ENCODE assay signal across 35 cellular contexts in genomic region chr17:13181683-13182082, GRCh38.
"Had no signal": no experiment of that assay in that cellular context is flagged by ENCODE, and none has a peak within 500 bp of the region (broad histone marks: within the 10 kb centered on the region; RNA-seq: fewer than 3 reads in every experiment).

No MANE protein-coding gene starts in this region.

- H3K27ac ChIP-seq: ascending aorta, breast epithelium, cardiac muscle cell, coronary artery, epithelial cell of prostate, esophagus squamous epithelium, gastroesophageal sphincter had no signal

- DNase-seq: activated CD4-positive, alpha-beta memory T cell treated with anti-CD3 and anti-CD28 coated beads for 36 hours; activated CD4-positive, alpha-beta T cell treated with anti-CD3 and anti-CD28 coated beads for 36 hours; activated CD4-positive, alpha-beta T cell treated with anti-CD3 and anti-CD28 coated beads, Interleukin-2, amount 10 ng/mL, durations not matched to agents 24 days and 14 days; activated CD4-positive, CD25-positive, alpha-beta regulatory T cell; activated CD4-positive, CD25-positive, alpha-beta regulatory T cell treated with anti-CD3 and anti-CD28 coated beads, Interleukin-2, amount 50 U/mL, for 72 hours; activated CD8-positive, alpha-beta memory T cell treated with anti-CD3 and anti-CD28 coated beads, Interleukin-2, amount 10 ng/mL, durations not matched to agents 7 days and 5 days; activated CD8-positive, alpha-beta memory T cell treated with anti-CD3 and anti-CD28 coated beads, Interleukin-2, amount 50 U/mL, for 4 hours; activated CD8-positive, alpha-beta T cell treated with anti-CD3 and anti-CD28 coated beads, Interleukin-2, amount 10 ng/mL, durations not matched to agents 7 days and 5 days; activated effector memory CD4-positive, alpha-beta T cell treated with anti-CD3 and anti-CD28 coated beads, Interleukin-2, amount 50 U/mL, for 16 hours; activated naive CD4-positive, alpha-beta T cell treated with anti-CD3 and anti-CD28 coated beads for 36 hours; activated naive CD8-positive, alpha-beta T cell treated with anti-CD3 and anti-CD28 coated beads, Interleukin-2, amount 10 ng/mL, durations not matched to agents 7 days and 5 days; activated T-cell treated with anti-CD3 and anti-CD28 coated beads, Interleukin-2, amount 50 U/mL, for 1 hour; activated T-cell treated with anti-CD3 and anti-CD28 coated beads, Interleukin-2, amount 50 U/mL, for 48 hours; central memory CD4-positive, alpha-beta T cell; cerebellar nuclear complex; dermis blood vessel endothelial cell; effector CD4-positive, alpha-beta T cell; esophagus squamous epithelium; foreskin melanocyte; T-helper 1 cell; T-helper 17 cell; T1000 had no signal

- H3K4me3 ChIP-seq: ascending aorta, breast epithelium, cardiac muscle cell, coronary artery, esophagus squamous epithelium, gastroesophageal sphincter had no signal

- H3K36me3 ChIP-seq: ascending aorta, breast epithelium, cardiac muscle cell, esophagus squamous epithelium, gastroesophageal sphincter had no signal

- H3K27ac Mint-ChIP-seq: activated CD4-positive, alpha-beta memory T cell treated with anti-CD3 and anti-CD28 coated beads for 36 hours; activated CD4-positive, alpha-beta T cell treated with anti-CD3 and anti-CD28 coated beads for 36 hours; activated CD4-positive, alpha-beta T cell treated with anti-CD3 and anti-CD28 coated beads, Interleukin-2, amount 10 ng/mL, durations not matched to agents 24 days and 14 days; activated CD8-positive, alpha-beta memory T cell treated with anti-CD3 and anti-CD28 coated beads, Interleukin-2, amount 10 ng/mL, durations not matched to agents 7 days and 5 days; activated CD8-positive, alpha-beta T cell treated with anti-CD3 and anti-CD28 coated beads, Interleukin-2, amount 10 ng/mL, durations not matched to agents 7 days and 5 days; activated naive CD4-positive, alpha-beta T cell treated with anti-CD3 and anti-CD28 coated beads for 36 hours; activated naive CD4-positive, alpha-beta T cell treated with anti-CD3 and anti-CD28 coated beads, Interleukin-2, amount 50 U/mL, for 72 hours; activated naive CD8-positive, alpha-beta T cell treated with anti-CD3 and anti-CD28 coated beads, Interleukin-2, amount 10 ng/mL, durations not matched to agents 7 days and 5 days; activated T-helper 1 cell treated with anti-CD3 and anti-CD28 coated beads, Interleukin-12 subunit alpha, Interleukin-12 subunit beta, Interleukin-2, Interleukin-4 antibody, amounts not matched to agents 30 ng/mL and 10 ng/mL and 1 ng/mL, durations not matched to agents 14 hours and 24 hours and 36 hours; activated T-helper 2 cell treated with anti-CD3 and anti-CD28 coated beads, Interferon-gamma antibody, Interleukin-2, Interleukin-4, amounts not matched to agents 10 μg/mL and 5 μg/mL and 100 μg/mL, durations not matched to agents 14 hours and 24 hours and 36 hours; brain; T-helper 17 cell; T-helper 2 cell treated with Interferon-gamma antibody and Interleukin-4, amounts not matched to agents 5 μg/mL and 100 μg/mL, for 36 hours had no signal

- ATAC-seq: activated CD4-positive, alpha-beta T cell treated with anti-CD3 and anti-CD28 coated beads for 36 hours; activated CD8-positive, alpha-beta memory T cell treated with anti-CD3 and anti-CD28 coated beads, Interleukin-2, amount 10 ng/mL, durations not matched to agents 7 days and 5 days; activated CD8-positive, alpha-beta T cell treated with anti-CD3 and anti-CD28 coated beads, Interleukin-2, amount 10 ng/mL, durations not matched to agents 7 days and 5 days; activated naive CD4-positive, alpha-beta T cell treated with anti-CD3 and anti-CD28 coated beads, Interleukin-2, amount 50 U/mL, for 72 hours; gastroesophageal sphincter; T-helper 17 cell had no signal

- H3K4me1 ChIP-seq: ascending aorta, breast epithelium, esophagus squamous epithelium, gastroesophageal sphincter had no signal

- H3K4me1 Mint-ChIP-seq: activated CD4-positive, alpha-beta T cell treated with anti-CD3 and anti-CD28 coated beads for 36 hours; activated CD4-positive, alpha-beta T cell treated with anti-CD3 and anti-CD28 coated beads, Interleukin-2, amount 10 ng/mL, durations not matched to agents 24 days and 14 days; activated CD8-positive, alpha-beta memory T cell treated with anti-CD3 and anti-CD28 coated beads, Interleukin-2, amount 10 ng/mL, durations not matched to agents 7 days and 5 days; activated naive CD8-positive, alpha-beta T cell treated with anti-CD3 and anti-CD28 coated beads, Interleukin-2, amount 10 ng/mL, durations not matched to agents 7 days and 5 days; brain; T-helper 17 cell had no signal

- H3K36me3 Mint-ChIP-seq: activated CD8-positive, alpha-beta memory T cell treated with anti-CD3 and anti-CD28 coated beads, Interleukin-2, amount 10 ng/mL, durations not matched to agents 7 days and 5 days; activated naive CD4-positive, alpha-beta T cell treated with anti-CD3 and anti-CD28 coated beads, Interleukin-2, amount 50 U/mL, for 72 hours; activated naive CD8-positive, alpha-beta T cell treated with anti-CD3 and anti-CD28 coated beads, Interleukin-2, amount 10 ng/mL, durations not matched to agents 7 days and 5 days; brain had no signal

- H3K9me3 ChIP-seq: ascending aorta, breast epithelium had no signal

- H3K9me3 Mint-ChIP-seq: activated CD4-positive, alpha-beta T cell treated with anti-CD3 and anti-CD28 coated beads, Interleukin-2, amount 10 ng/mL, durations not matched to agents 24 days and 14 days; activated T-helper 1 cell treated with anti-CD3 and anti-CD28 coated beads, Interleukin-12 subunit alpha, Interleukin-12 subunit beta, Interleukin-2, Interleukin-4 antibody, amounts not matched to agents 30 ng/mL and 10 ng/mL and 1 ng/mL, durations not matched to agents 14 hours and 24 hours and 36 hours had no signal

- H3K27me3 ChIP-seq: ascending aorta, breast epithelium, cardiac muscle cell, esophagus squamous epithelium, gastroesophageal sphincter had no signal

- FAIRE-seq: endometrium, endothelial cell of umbilical vein had no signal

- H3K4me3 Mint-ChIP-seq: activated CD4-positive, alpha-beta memory T cell treated with anti-CD3 and anti-CD28 coated beads for 36 hours; activated CD4-positive, alpha-beta T cell treated with anti-CD3 and anti-CD28 coated beads for 36 hours; activated CD4-positive, alpha-beta T cell treated with anti-CD3 and anti-CD28 coated beads, Interleukin-2, amount 10 ng/mL, durations not matched to agents 24 days and 14 days; activated CD8-positive, alpha-beta memory T cell treated with anti-CD3 and anti-CD28 coated beads, Interleukin-2, amount 10 ng/mL, durations not matched to agents 7 days and 5 days; activated CD8-positive, alpha-beta T cell treated with anti-CD3 and anti-CD28 coated beads, Interleukin-2, amount 10 ng/mL, durations not matched to agents 7 days and 5 days; activated naive CD4-positive, alpha-beta T cell treated with anti-CD3 and anti-CD28 coated beads for 36 hours; activated naive CD8-positive, alpha-beta T cell treated with anti-CD3 and anti-CD28 coated beads, Interleukin-2, amount 10 ng/mL, durations not matched to agents 7 days and 5 days; activated T-helper 1 cell treated with anti-CD3 and anti-CD28 coated beads, Interleukin-12 subunit alpha, Interleukin-12 subunit beta, Interleukin-2, Interleukin-4 antibody, amounts not matched to agents 30 ng/mL and 10 ng/mL and 1 ng/mL, durations not matched to agents 14 hours and 24 hours and 36 hours; brain; T-helper 17 cell; T-helper 2 cell treated with Interferon-gamma antibody and Interleukin-4, amounts not matched to agents 5 μg/mL and 100 μg/mL, for 36 hours had no signal
